2 cellular contexts compared by ENCODE assay signal in the genomic region with DNA sequence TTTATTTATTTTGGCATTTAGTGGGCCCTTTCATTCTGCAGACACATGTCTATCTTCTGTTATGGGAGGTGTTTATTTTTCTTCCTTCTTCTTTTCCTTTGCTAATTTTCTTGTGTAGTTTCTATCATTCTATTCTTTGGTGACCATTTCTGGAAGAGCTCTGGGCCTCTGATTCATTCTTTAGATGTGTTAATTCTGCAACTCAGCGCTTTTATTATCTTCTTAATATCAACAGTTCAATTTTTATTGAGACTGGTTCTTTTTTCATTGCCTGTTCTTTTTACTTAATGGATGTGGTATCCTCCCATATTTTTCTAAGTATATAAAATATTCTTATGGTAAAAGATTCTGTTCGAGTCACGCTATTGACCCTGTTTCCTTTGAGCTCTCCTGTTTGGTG.
A peak's percentile ranks its signal among the peaks of the same experiment; 100 is the strongest.
TF ChIP-seq lines count a peak whose summit lies in the region.

No MANE protein-coding gene starts in this region.

TF ChIP-seq in HepG2, 621 proteins besides CTCF, POLR2A, EP300 and RAD21 (continued from another document):
- TF ChIP-seq THYN1 (CRISPR knock-in tag; IDR thresholded peaks at IDR 0.05; ENCODE audit: borderline replicate concordance, low read depth) (no peak), MAFF (IDR thresholded peaks at IDR 0.05; ENCODE audit: low read depth, low read length) (0 out of 2 replicates have a peak, but pooled peaks have one; percentile 16), ZNF784 (CRISPR knock-in tag; IDR thresholded peaks at IDR 0.05; ENCODE audit: borderline replicate concordance) (no peak), FOXA1 (IDR thresholded peaks at IDR 0.05) (no peak), FOXA1 (CRISPR knock-in tag; IDR thresholded peaks at IDR 0.05) (no peak), MZF1 (CRISPR knock-in tag; IDR thresholded peaks at IDR 0.05; ENCODE audit: borderline replicate concordance) (no peak), ZNF639 (CRISPR knock-in tag; conservative IDR thresholded peaks at IDR 0.05) (no peak), ZNF136 (CRISPR knock-in tag; IDR thresholded peaks at IDR 0.05; ENCODE audit: low read depth) (no peak), FOXC1 (CRISPR knock-in tag; IDR thresholded peaks at IDR 0.05; ENCODE audit: borderline replicate concordance) (no peak), MAFK (conservative IDR thresholded peaks at IDR 0.05 in 1 of 2, IDR thresholded peaks at IDR 0.05 in 1 of 2; ENCODE audit: low read length in 2 of 2) (peak in 1 of 2 experiments; percentile 53; a peak in 2 of 4 replicates), ZNF589 (CRISPR knock-in tag; conservative IDR thresholded peaks at IDR 0.05) (no peak), ZNF792 (CRISPR knock-in tag; IDR thresholded peaks at IDR 0.05) (no peak)

TF ChIP-seq in K562, 482 proteins besides CTCF, POLR2A, EP300 and RAD21 (continued from another document):
- TF ChIP-seq MNT (conservative IDR thresholded peaks at IDR 0.05) (no peak), RHOXF2B (CRISPR knock-in tag; conservative IDR thresholded peaks at IDR 0.05) (no peak), ZNF507 (tag; conservative IDR thresholded peaks at IDR 0.05) (no peak), ZNF316 (IDR thresholded peaks at IDR 0.05) (peak; percentile 77), GATA2 (CRISPR knock-in tag; IDR thresholded peaks at IDR 0.05) (no peak), ZNF699 (CRISPR knock-in tag; IDR thresholded peaks at IDR 0.05; ENCODE audit: insufficient replicate concordance) (no peak), PHF21A (IDR thresholded peaks at IDR 0.05; ENCODE audit: borderline replicate concordance, low read depth) (no peak), SREBF1 (IDR thresholded peaks at IDR 0.05; ENCODE audit: borderline replicate concordance, low read depth, low read length) (no peak), U2AF1 (optimal IDR thresholded peaks at IDR 0.05; ENCODE audit: low read depth, low read length) (no peak), HNRNPH1 (optimal IDR thresholded peaks at IDR 0.05; ENCODE audit: low read depth, low read length) (no peak), HIVEP1 (CRISPR knock-in tag; IDR thresholded peaks at IDR 0.05) (no peak), ARID2 (IDR thresholded peaks at IDR 0.05) (no peak), TOE1 (IDR thresholded peaks at IDR 0.05; ENCODE audit: borderline replicate concordance) (no peak), TOE1 (CRISPR knock-in tag; IDR thresholded peaks at IDR 0.05; ENCODE audit: borderline replicate concordance, low read depth) (no peak), ATF7 (IDR thresholded peaks at IDR 0.05) (no peak)
- TF ChIP-seq, protein P1, sequence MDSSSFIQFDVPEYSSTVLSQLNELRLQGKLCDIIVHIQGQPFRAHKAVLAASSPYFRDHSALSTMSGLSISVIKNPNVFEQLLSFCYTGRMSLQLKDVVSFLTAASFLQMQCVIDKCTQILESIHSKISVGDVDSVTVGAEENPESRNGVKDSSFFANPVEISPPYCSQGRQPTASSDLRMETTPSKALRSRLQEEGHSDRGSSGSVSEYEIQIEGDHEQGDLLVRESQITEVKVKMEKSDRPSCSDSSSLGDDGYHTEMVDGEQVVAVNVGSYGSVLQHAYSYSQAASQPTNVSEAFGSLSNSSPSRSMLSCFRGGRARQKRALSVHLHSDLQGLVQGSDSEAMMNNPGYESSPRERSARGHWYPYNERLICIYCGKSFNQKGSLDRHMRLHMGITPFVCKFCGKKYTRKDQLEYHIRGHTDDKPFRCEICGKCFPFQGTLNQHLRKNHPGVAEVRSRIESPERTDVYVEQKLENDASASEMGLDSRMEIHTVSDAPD (CRISPR knock-in tag; IDR thresholded peaks at IDR 0.05) = no peak
- TF ChIP-seq, protein P2, sequence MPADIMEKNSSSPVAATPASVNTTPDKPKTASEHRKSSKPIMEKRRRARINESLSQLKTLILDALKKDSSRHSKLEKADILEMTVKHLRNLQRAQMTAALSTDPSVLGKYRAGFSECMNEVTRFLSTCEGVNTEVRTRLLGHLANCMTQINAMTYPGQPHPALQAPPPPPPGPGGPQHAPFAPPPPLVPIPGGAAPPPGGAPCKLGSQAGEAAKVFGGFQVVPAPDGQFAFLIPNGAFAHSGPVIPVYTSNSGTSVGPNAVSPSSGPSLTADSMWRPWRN (IDR thresholded peaks at IDR 0.05; ENCODE audit: low read depth) = no peak
